In genomic region chr12:93363854-93364297, GRCh38 we compare ENCODE assay signal across 13 cellular contexts. TPM values are rescaled to one million over a fixed set of nuclear protein-coding genes. Genes with fewer than 3 reads are reported as not detected.
DNase-seq lines count a peak whose midpoint lies in the region; ATAC-seq and TF ChIP-seq lines count a peak whose summit lies in the region.
"Had no signal": no experiment of that assay in that cellular context is flagged by ENCODE, and none has a peak within 500 bp of the region (broad histone marks: within the 10 kb centered on the region; RNA-seq: fewer than 3 reads in every experiment).

No MANE protein-coding gene starts in this region.

- no peak overlapping the region for H3K9ac ChIP-seq in mammary epithelial cell (ENCODE audit: insufficient read depth, low read length)
- no peak overlapping the region for H3K9ac ChIP-seq in PC-3 (ENCODE audit: low read length)

- H3F3A ChIP-seq in PC-3 (ENCODE audit: low read length, unreplicated experiment): no peaks in the 10 kb centered on the region

- TF ChIP-seq CTCF in mammary epithelial cell (conservative IDR thresholded peaks at IDR 0.05 in 1 of 2, IDR thresholded peaks at IDR 0.05 in 1 of 2; ENCODE audit: extremely low read depth in 1 of 2, insufficient read depth in 1 of 2, low read depth in 1 of 2, low read length in 2 of 2) (no peak), PC-3 (conservative IDR thresholded peaks at IDR 0.05; ENCODE audit: low read depth, low read length) (no peak)

- H3K9me2 ChIP-seq in PC-3 (replicated peaks; ENCODE audit: low read length): no peaks in the 10 kb centered on the region

- H2AFZ ChIP-seq in mammary epithelial cell (ENCODE audit: low read depth, low read length) (no peak overlapping the region), PC-3 (ENCODE audit: low read length) (no peak overlapping the region)

- H3K27me3 ChIP-seq in mammary epithelial cell (ENCODE audit: insufficient read depth, low read length) (no peaks in the 10 kb centered on the region), PC-3 (ENCODE audit: low read length) (no peaks in the 10 kb centered on the region)
- H3K27me3 ChIP-seq: cardiac muscle cell had no signal

- no peaks in the 10 kb centered on the region for H3K79me2 ChIP-seq in mammary epithelial cell (ENCODE audit: insufficient read depth, low read length)
- H3K79me2 ChIP-seq in PC-3 (ENCODE audit: low read length): no peaks in the 10 kb centered on the region

- no peak overlapping the region for H3K27ac Mint-ChIP-seq in natural killer cell treated with Interleukin-12 subunit alpha and Interleukin-12 subunit beta and Interleukin-15 and Interleukin-18, amount 100 ng/mL, for 72 hours
- H3K27ac Mint-ChIP-seq: activated CD4-positive, alpha-beta memory T cell treated with anti-CD3 and anti-CD28 coated beads for 36 hours; H9 had no signal

- intact Hi-C loops in mammary epithelial cell (cut with micrococcal nuclease): no loop called here
- intact Hi-C loops in PC-3 (cut with micrococcal nuclease): no loop called here

- H3K27ac ChIP-seq in mammary epithelial cell (ENCODE audit: insufficient read depth, low read depth, low read length) (no peak overlapping the region), PC-3 (ENCODE audit: low read length) (no peak overlapping the region)

- H4K20me1 ChIP-seq in mammary epithelial cell (ENCODE audit: insufficient read depth, low read length): no peaks in the 10 kb centered on the region
- H4K20me1 ChIP-seq in PC-3 (ENCODE audit: low read length): no peaks in the 10 kb centered on the region

- H3K27me3 Mint-ChIP-seq in natural killer cell treated with Interleukin-12 subunit alpha and Interleukin-12 subunit beta and Interleukin-15 and Interleukin-18, amount 100 ng/mL, for 72 hours: no peaks in the 10 kb centered on the region
- H3K27me3 Mint-ChIP-seq: activated CD4-positive, alpha-beta memory T cell treated with anti-CD3 and anti-CD28 coated beads for 36 hours had no signal

- H3K4me3 Mint-ChIP-seq in natural killer cell treated with Interleukin-12 subunit alpha and Interleukin-12 subunit beta and Interleukin-15 and Interleukin-18, amount 100 ng/mL, for 72 hours: no peak overlapping the region
- H3K4me3 Mint-ChIP-seq: activated CD4-positive, alpha-beta memory T cell treated with anti-CD3 and anti-CD28 coated beads for 36 hours; H9 had no signal

- WGBS in mammary epithelial cell (ENCODE audit: low coverage, missing lambda C conversion rate): 84% methylated on average over 3 of the region's 3 CpGs

- H3K4me2 ChIP-seq in mammary epithelial cell (ENCODE audit: insufficient read depth, low read depth, low read length) (no peak overlapping the region), PC-3 (ENCODE audit: low read length) (no peak overlapping the region)

- H3K9me3 Mint-ChIP-seq in natural killer cell treated with Interleukin-12 subunit alpha and Interleukin-12 subunit beta and Interleukin-15 and Interleukin-18, amount 100 ng/mL, for 72 hours: no peaks in the 10 kb centered on the region
- H3K9me3 Mint-ChIP-seq: activated CD4-positive, alpha-beta memory T cell treated with anti-CD3 and anti-CD28 coated beads for 36 hours; H9 had no signal

- no peaks in the 10 kb centered on the region for H3K36me3 Mint-ChIP-seq in natural killer cell treated with Interleukin-12 subunit alpha and Interleukin-12 subunit beta and Interleukin-15 and Interleukin-18, amount 100 ng/mL, for 72 hours
- H3K36me3 Mint-ChIP-seq: activated CD4-positive, alpha-beta memory T cell treated with anti-CD3 and anti-CD28 coated beads for 36 hours had no signal

- POLR2A ChIA-PET in PC-3 (lab: Charles Lee; ENCODE audit: unreplicated experiment): no interaction called here

- CTCF ChIA-PET in mammary epithelial cell (lab: Charles Lee; ENCODE audit: low non-redundant PET): no interaction called here
- CTCF ChIA-PET in PC-3 (lab: Charles Lee): no interaction called here

- ATAC-seq in activated CD4-positive, CD25-positive, alpha-beta regulatory T cell treated with anti-CD3 and anti-CD28 coated beads, Interleukin-2, amount 50 U/mL, for 24 hours: peak; percentile 60 to 69
- peak; percentile 75 for ATAC-seq in HG02870 (IDR thresholded peaks at IDR 0.05; ENCODE audit: unreplicated experiment)
- peak; percentile 55 to 68 for ATAC-seq in natural killer cell treated with Interleukin-12 subunit alpha and Interleukin-12 subunit beta and Interleukin-15 and Interleukin-18, amount 100 ng/mL, for 72 hours
- no peak for ATAC-seq in PC-3

- H3K4me3 ChIP-seq in mammary epithelial cell (replicated peaks in 1 of 3; ENCODE audit: insufficient read depth in 1 of 3, low read depth in 2 of 3, low read length in 3 of 3): no peak overlapping the region
- no peak overlapping the region for H3K4me3 ChIP-seq in PC-3 (ENCODE audit: low read length)
- H3K4me3 ChIP-seq: cardiac muscle cell had no signal

- H3K9me3 ChIP-seq in mammary epithelial cell (replicated peaks; ENCODE audit: insufficient read depth, low read length) (no peaks in the 10 kb centered on the region), PC-3 (ENCODE audit: low read length) (no peaks in the 10 kb centered on the region)

- in situ Hi-C loops in mammary epithelial cell (cut with MboI; ENCODE audit: low sequenced_read_pairs in 2 of 2): no loop called here

- H3K4me1 ChIP-seq in mammary epithelial cell (ENCODE audit: insufficient read depth, low read length) (no peaks in the 10 kb centered on the region), PC-3 (ENCODE audit: insufficient read depth, low read length) (no peaks in the 10 kb centered on the region)

- DNase-seq in activated CD4-positive, CD25-positive, alpha-beta regulatory T cell treated with anti-CD3 and anti-CD28 coated beads, Interleukin-2, amount 50 U/mL, for 72 hours: no peak
- DNase-seq in NOMO-1 treated with DMSO at 0.1 percent for 48 hours (lab: John Stamatoyannopoulos, UW; ENCODE audit: unreplicated experiment) (peak; percentile 82), mammary epithelial cell (no peak), dermis blood vessel endothelial cell (no peak), PC-3 (no peak)
- no peak for DNase-seq in natural killer cell treated with Interleukin-12 subunit alpha and Interleukin-12 subunit beta and Interleukin-15 and Interleukin-18, amount 100 ng/mL, for 72 hours (ENCODE audit: low spot score)
- DNase-seq: 8988T; activated CD4-positive, alpha-beta memory T cell treated with anti-CD3 and anti-CD28 coated beads for 36 hours; foreskin fibroblast; H9 had no signal

- BruUV-seq in mammary epithelial cell (replicated peaks; lab: Mats Ljungman, UMichigan) (no TSS peak), PC-3 (replicated peaks; lab: Mats Ljungman, UMichigan) (no TSS peak)

- peaks cover 10% of the 10 kb centered on the region in 2 donors for H3K4me1 Mint-ChIP-seq in natural killer cell treated with Interleukin-12 subunit alpha and Interleukin-12 subunit beta and Interleukin-15 and Interleukin-18, amount 100 ng/mL, for 72 hours (ENCODE audit: low read depth in 2 of 2)

- dilution Hi-C loops in mammary epithelial cell (cut with HindIII; ENCODE audit: low sequenced_read_pairs): loop anchor here (10.0 kb wide), 1 partner anchor 49 kb away; no protein-coding TSS in a partner anchor

- H3K36me3 ChIP-seq in mammary epithelial cell (ENCODE audit: insufficient read depth, low read length): no peaks in the 10 kb centered on the region
- H3K36me3 ChIP-seq in PC-3 (ENCODE audit: low read depth, low read length): no peaks in the 10 kb centered on the region
- H3K36me3 ChIP-seq: cardiac muscle cell had no signal

RNA-seq across cellular contexts. Expression of gene NUDT4, which starts 13.8 kb away (rescaled TPM):
- 10 to 100 TPM; 30.3 to 32.8 TPM for total RNA-seq in natural killer cell treated with Interleukin-12 subunit alpha and Interleukin-12 subunit beta and Interleukin-15 and Interleukin-18, amount 100 ng/mL, for 72 hours
- 10 to 100 TPM; 71.3 to 83.5 TPM for total RNA-seq in mammary epithelial cell
- 23.8 TPM for polyA plus RNA-seq in mammary epithelial cell
- 14.9 TPM for polyA minus RNA-seq in mammary epithelial cell
- total RNA-seq in dermis blood vessel endothelial cell: 154 and 162 TPM in 2 replicates
- total RNA-seq in PC-3 (2014; rRNA removed): 30.2 and 38.9 TPM in 2 replicates
